Comparison of ENCODE assay signal across 27 cellular contexts in the genomic region with DNA sequence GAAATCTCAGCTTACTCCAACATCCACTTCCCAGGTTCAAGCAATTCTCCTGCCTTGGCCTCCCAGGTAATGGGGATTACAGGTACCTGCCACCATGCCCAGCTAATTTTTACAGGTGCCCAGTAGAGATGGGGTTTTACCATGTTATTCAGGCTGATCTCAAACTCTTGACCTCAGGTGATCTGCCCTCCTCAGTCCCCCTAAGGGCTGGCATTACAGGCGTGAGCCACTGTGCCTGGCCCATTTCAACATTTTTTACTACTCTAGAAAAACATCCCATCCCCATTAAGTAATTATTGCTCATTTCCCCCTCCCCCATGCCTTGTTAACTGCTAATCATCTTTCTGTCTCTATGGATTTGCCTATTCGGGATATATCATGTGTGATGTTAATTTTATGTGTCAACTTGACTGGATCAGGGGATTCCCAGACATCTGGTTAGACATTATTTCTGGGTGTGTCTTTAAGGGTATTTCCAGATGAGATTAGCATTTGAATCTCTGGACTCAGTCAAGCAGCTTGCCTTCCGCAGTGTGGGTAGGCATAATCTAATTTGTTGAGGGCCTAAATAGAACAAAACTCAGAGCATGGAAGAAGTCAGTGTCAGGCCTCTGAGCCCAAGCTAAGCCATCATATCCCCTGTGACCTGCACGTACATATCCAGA. TPM values are rescaled to one million over a fixed set of nuclear protein-coding genes. Genes with fewer than 3 reads are reported as not detected.
DNase-seq lines count a peak whose midpoint lies in the region; ATAC-seq and TF ChIP-seq lines count a peak whose summit lies in the region.
"Had no signal": no experiment of that assay in that cellular context is flagged by ENCODE, and none has a peak within 500 bp of the region (broad histone marks: within the 10 kb centered on the region; RNA-seq: fewer than 3 reads in every experiment).

No MANE protein-coding gene starts in this region.

- H3K79me2 ChIP-seq in MM.1S (ENCODE audit: low read length) = no peaks in the 10 kb centered on the region

- DNase-seq in Caki2 (ENCODE audit: low read depth) (peak; percentile 19), NCI-H82 (lab: John Stamatoyannopoulos, UW) (peak; percentile 83), epithelial cell of esophagus (ENCODE audit: low read depth) (peak; percentile 30), MM.1S (no peak), retina (no peak), BE2C (no peak)
- no peak for DNase-seq in activated T-helper 2 cell treated with anti-CD3 and anti-CD28 coated beads, Interferon-gamma antibody, Interleukin-2, Interleukin-4, amounts not matched to agents 10 μg/mL and 5 μg/mL and 100 μg/mL, durations not matched to agents 14 hours and 24 hours and 36 hours (ENCODE audit: low spot score)
- DNase-seq: activated CD4-positive, alpha-beta memory T cell treated with anti-CD3 and anti-CD28 coated beads, Interleukin-2, amount 10 ng/mL, durations not matched to agents 7 days and 5 days; CD8-positive, alpha-beta T cell; DMS153; effector CD8-positive, alpha-beta T cell; foreskin melanocyte; GOT3; hippocampal formation; immature natural killer cell; naive thymus-derived CD4-positive, alpha-beta T cell; NCI-H1694 treated with DMSO at 0.1 percent for 48 hours; NCI-H526; occipital lobe; OCI-M1; SHP77 had no signal

- ATAC-seq in GM18868 (IDR thresholded peaks at IDR 0.05; ENCODE audit: unreplicated experiment) = peak; percentile 68
- ATAC-seq: CD8-positive, alpha-beta T cell; left lobe of liver; naive thymus-derived CD4-positive, alpha-beta T cell had no signal

- H3K9me3 ChIP-seq in MM.1S (replicated peaks; ENCODE audit: insufficient read depth, low read length) (no peaks in the 10 kb centered on the region), BE2C (no peaks in the 10 kb centered on the region)
- H3K9me3 ChIP-seq: suprapubic skin had no signal

- no peaks in the 10 kb centered on the region for H3K9me3 Mint-ChIP-seq in activated T-helper 2 cell treated with anti-CD3 and anti-CD28 coated beads, Interferon-gamma antibody, Interleukin-2, Interleukin-4, amounts not matched to agents 10 μg/mL and 5 μg/mL and 100 μg/mL, durations not matched to agents 14 hours and 24 hours and 36 hours
- H3K9me3 Mint-ChIP-seq: activated CD4-positive, alpha-beta memory T cell treated with anti-CD3 and anti-CD28 coated beads, Interleukin-2, amount 10 ng/mL, durations not matched to agents 7 days and 5 days; brain; CD8-positive, alpha-beta T cell; immature natural killer cell; naive thymus-derived CD4-positive, alpha-beta T cell had no signal

- H3K4me3 ChIP-seq in epithelial cell of esophagus (ENCODE audit: low read length) (no peak overlapping the region), MM.1S (ENCODE audit: low read length) (no peak overlapping the region), BE2C (ENCODE audit: low read depth, low read length) (no peak overlapping the region)
- H3K4me3 ChIP-seq: skin epidermis, suprapubic skin had no signal

- TF ChIP-seq CTCF in epithelial cell of esophagus (IDR thresholded peaks at IDR 0.05; ENCODE audit: insufficient read depth, low read depth, low read length, missing control alignments) = no peak
- no peak for TF ChIP-seq CTCF in MM.1S (IDR thresholded peaks at IDR 0.05; ENCODE audit: low read length)
- no peak for TF ChIP-seq CTCF in BE2C (IDR thresholded peaks at IDR 0.05; ENCODE audit: low read depth, low read length)

- H3K36me3 ChIP-seq in MM.1S (replicated peaks; ENCODE audit: insufficient read depth, low read length) = no peaks in the 10 kb centered on the region
- H3K36me3 ChIP-seq in BE2C = no peaks in the 10 kb centered on the region
- H3K36me3 ChIP-seq: suprapubic skin had no signal

- no peaks in the 10 kb centered on the region for H4K20me1 ChIP-seq in MM.1S (ENCODE audit: insufficient read depth, low read length)

- no peak overlapping the region for H3K4me3 Mint-ChIP-seq in activated T-helper 2 cell treated with anti-CD3 and anti-CD28 coated beads, Interferon-gamma antibody, Interleukin-2, Interleukin-4, amounts not matched to agents 10 μg/mL and 5 μg/mL and 100 μg/mL, durations not matched to agents 14 hours and 24 hours and 36 hours (ENCODE audit: low read depth)
- H3K4me3 Mint-ChIP-seq: activated CD4-positive, alpha-beta memory T cell treated with anti-CD3 and anti-CD28 coated beads, Interleukin-2, amount 10 ng/mL, durations not matched to agents 7 days and 5 days; brain; CD8-positive, alpha-beta T cell; immature natural killer cell; naive thymus-derived CD4-positive, alpha-beta T cell had no signal

- in situ Hi-C loops in Caki2 (cut with HindIII; ENCODE audit: low pct_unique_long_range_greater_than_20kb, low sequenced_read_pairs) = no loop called here

- H3K4me1 Mint-ChIP-seq in activated T-helper 2 cell treated with anti-CD3 and anti-CD28 coated beads, Interferon-gamma antibody, Interleukin-2, Interleukin-4, amounts not matched to agents 10 μg/mL and 5 μg/mL and 100 μg/mL, durations not matched to agents 14 hours and 24 hours and 36 hours (ENCODE audit: low read depth) = no peaks in the 10 kb centered on the region
- H3K4me1 Mint-ChIP-seq: activated CD4-positive, alpha-beta memory T cell treated with anti-CD3 and anti-CD28 coated beads, Interleukin-2, amount 10 ng/mL, durations not matched to agents 7 days and 5 days; brain; immature natural killer cell; naive thymus-derived CD4-positive, alpha-beta T cell had no signal

- no peak overlapping the region for H3K4me2 ChIP-seq in MM.1S (ENCODE audit: low read depth, low read length)

- no peaks in the 10 kb centered on the region for H3F3A ChIP-seq in MM.1S (ENCODE audit: insufficient read depth, low read length)

- intact Hi-C loops in activated T-helper 2 cell treated with anti-CD3 and anti-CD28 coated beads, Interferon-gamma antibody, Interleukin-2, Interleukin-4, amounts not matched to agents 10 μg/mL and 5 μg/mL and 100 μg/mL, durations not matched to agents 14 hours and 24 hours and 36 hours (cut with micrococcal nuclease) = no loop called here

- H3K36me3 Mint-ChIP-seq in activated T-helper 2 cell treated with anti-CD3 and anti-CD28 coated beads, Interferon-gamma antibody, Interleukin-2, Interleukin-4, amounts not matched to agents 10 μg/mL and 5 μg/mL and 100 μg/mL, durations not matched to agents 14 hours and 24 hours and 36 hours (ENCODE audit: low read depth) = no peaks in the 10 kb centered on the region
- H3K36me3 Mint-ChIP-seq: brain; CD8-positive, alpha-beta T cell; immature natural killer cell had no signal

- no peaks in the 10 kb centered on the region for H3K4me1 ChIP-seq in MM.1S (ENCODE audit: low read length)
- no peaks in the 10 kb centered on the region for H3K4me1 ChIP-seq in BE2C

- no peak overlapping the region for H2AFZ ChIP-seq in MM.1S (ENCODE audit: low read length)

- H3K9me2 ChIP-seq in MM.1S (replicated peaks; ENCODE audit: insufficient read depth, low read length) = no peaks in the 10 kb centered on the region

- H3K9ac ChIP-seq in MM.1S (ENCODE audit: low read length) = no peak overlapping the region

- no peak overlapping the region for H3K27ac Mint-ChIP-seq in activated T-helper 2 cell treated with anti-CD3 and anti-CD28 coated beads, Interferon-gamma antibody, Interleukin-2, Interleukin-4, amounts not matched to agents 10 μg/mL and 5 μg/mL and 100 μg/mL, durations not matched to agents 14 hours and 24 hours and 36 hours
- H3K27ac Mint-ChIP-seq: activated CD4-positive, alpha-beta memory T cell treated with anti-CD3 and anti-CD28 coated beads, Interleukin-2, amount 10 ng/mL, durations not matched to agents 7 days and 5 days; brain; CD8-positive, alpha-beta T cell; immature natural killer cell had no signal

- no peak overlapping the region for H3K27ac ChIP-seq in MM.1S (ENCODE audit: low read length)
- H3K27ac ChIP-seq: skin epidermis, suprapubic skin had no signal

- H3K27me3 Mint-ChIP-seq in activated T-helper 2 cell treated with anti-CD3 and anti-CD28 coated beads, Interferon-gamma antibody, Interleukin-2, Interleukin-4, amounts not matched to agents 10 μg/mL and 5 μg/mL and 100 μg/mL, durations not matched to agents 14 hours and 24 hours and 36 hours (ENCODE audit: low read depth) = peaks cover 50% of the 10 kb centered on the region

- H3K27me3 ChIP-seq in MM.1S (replicated peaks; ENCODE audit: insufficient read depth, low read length) = no peaks in the 10 kb centered on the region
- H3K27me3 ChIP-seq in BE2C = no peaks in the 10 kb centered on the region
- H3K27me3 ChIP-seq: suprapubic skin had no signal

RNA-seq across cellular contexts. Expression of gene ZBTB8B, which starts 33.0 kb away (rescaled TPM):
- total RNA-seq in Caki2 (2014; rRNA removed; shearing (Covaris generic); ENCODE audit: low replicate concordance) = not detected in 2 replicates
- total RNA-seq in activated T-helper 2 cell treated with anti-CD3 and anti-CD28 coated beads, Interferon-gamma antibody, Interleukin-2, Interleukin-4, amounts not matched to agents 10 μg/mL and 5 μg/mL and 100 μg/mL, durations not matched to agents 14 hours and 24 hours and 36 hours = 0.02 TPM in 1 of 2 replicates, not detected in the other
- 0.03 TPM for polyA plus RNA-seq in BE2C (2012; ENCODE audit: insufficient read depth, insufficient read length, low read depth)
- total RNA-seq: activated CD4-positive, alpha-beta memory T cell treated with anti-CD3 and anti-CD28 coated beads, Interleukin-2, amount 10 ng/mL, durations not matched to agents 7 days and 5 days; CD8-positive, alpha-beta T cell; left lobe of liver had no signal
- polyA plus RNA-seq: esophagus; immature natural killer cell; naive thymus-derived CD4-positive, alpha-beta T cell had no signal

RNA-seq across cellular contexts. Expression of gene BSDC1, which starts 37.6 kb away (rescaled TPM):
- 44.7 and 51.9 TPM in 2 replicates for total RNA-seq in Caki2 (2014; rRNA removed; shearing (Covaris generic); ENCODE audit: low replicate concordance)
- 48.9 and 54.3 TPM in 2 replicates for total RNA-seq in activated T-helper 2 cell treated with anti-CD3 and anti-CD28 coated beads, Interferon-gamma antibody, Interleukin-2, Interleukin-4, amounts not matched to agents 10 μg/mL and 5 μg/mL and 100 μg/mL, durations not matched to agents 14 hours and 24 hours and 36 hours
- 58.7 TPM for polyA plus RNA-seq in BE2C (2012; ENCODE audit: insufficient read depth, insufficient read length, low read depth)

Comparison
In these comparisons a context has a peak if more than half of its experiments do, and no peak if none do; other contexts are left out.
1. DNase-seq: peak in Caki2 (single experiment), NCI-H82 (single experiment) and epithelial cell of esophagus (single experiment); none in MM.1S (single experiment), retina (single experiment), activated T-helper 2 cell treated with anti-CD3 and anti-CD28 coated beads, Interferon-gamma antibody, Interleukin-2, Interleukin-4, amounts not matched to agents 10 μg/mL and 5 μg/mL and 100 μg/mL, durations not matched to agents 14 hours and 24 hours and 36 hours (single experiment) and BE2C (single experiment).